Comparison of ENCODE assay signal across 8 cellular contexts in genomic region chr9:128881884-128882676, GRCh38. TPM values are rescaled to one million over a fixed set of nuclear protein-coding genes. Genes with fewer than 3 reads are reported as not detected.
DNase-seq lines count a peak whose midpoint lies in the region; ATAC-seq and TF ChIP-seq lines count a peak whose summit lies in the region.

KYAT1 (minus strand) TSS chr9:128881950; CDS start chr9:128845405, 36,545 bp downstream.
LRRC8A (plus strand) TSS chr9:128882133; CDS start chr9:128907165, 25,032 bp downstream.

- H3K27ac ChIP-seq in RWPE2 (ENCODE audit: poor library complexity, severe bottlenecking) (peak within 1 kb of the TSS; percentile 91), fibroblast of lung (ENCODE audit: insufficient read depth, low read length) (peak within 1 kb of the TSS; percentile 82)

- peaks cover 39% of the 10 kb centered on the region for H3K4me1 Mint-ChIP-seq in activated T-helper 2 cell treated with anti-CD3 and anti-CD28 coated beads, Interferon-gamma antibody, Interleukin-2, Interleukin-4, amounts not matched to agents 10 μg/mL and 5 μg/mL and 100 μg/mL, durations not matched to agents 14 hours and 24 hours and 36 hours (ENCODE audit: low read depth)
- peaks cover 41 to 67% (median 64%) of the 10 kb centered on the region in 4 donors for H3K4me1 Mint-ChIP-seq in naive thymus-derived CD8-positive, alpha-beta T cell
- peaks cover 26 to 38% of the 10 kb centered on the region in 2 donors for H3K4me1 Mint-ChIP-seq in stimulated activated naive B cell treated with anti-CD40 and anti-IgM and Interleukin-4, amounts not matched to agents 10 μg/mL and 1 μg/mL and 100 μg/mL, for 72 hours

- ATAC-seq in RWPE2 (ENCODE audit: low read depth), result peak; percentile 87
- peak; percentile 95 to 96 for ATAC-seq in naive thymus-derived CD8-positive, alpha-beta T cell
- peak; percentile 94 to 96 for ATAC-seq in stimulated activated naive B cell treated with anti-CD40 and anti-IgM and Interleukin-4, amounts not matched to agents 10 μg/mL and 1 μg/mL and 100 μg/mL, for 72 hours (replicated peaks)

- H4K20me1 ChIP-seq in Loucy (ENCODE audit: insufficient read depth, low read length, poor library complexity, severe bottlenecking), result peaks cover 2% of the 10 kb centered on the region
- no peaks in the 10 kb centered on the region for H4K20me1 ChIP-seq in fibroblast of lung (ENCODE audit: control insufficient read depth, extremely low read depth, insufficient read depth, low read length)

- H3K4me3 Mint-ChIP-seq in activated T-helper 2 cell treated with anti-CD3 and anti-CD28 coated beads, Interferon-gamma antibody, Interleukin-2, Interleukin-4, amounts not matched to agents 10 μg/mL and 5 μg/mL and 100 μg/mL, durations not matched to agents 14 hours and 24 hours and 36 hours (ENCODE audit: low read depth), result peak within 1 kb of the TSS; percentile 97
- peak within 1 kb of the TSS; percentile 91 to 99 (median 96) for H3K4me3 Mint-ChIP-seq in naive thymus-derived CD8-positive, alpha-beta T cell
- H3K4me3 Mint-ChIP-seq in stimulated activated naive B cell treated with anti-CD40 and anti-IgM and Interleukin-4, amounts not matched to agents 10 μg/mL and 1 μg/mL and 100 μg/mL, for 72 hours, result peak within 1 kb of the TSS; percentile 93 to 98

- H3F3A ChIP-seq in Loucy (ENCODE audit: low read depth), result no peaks in the 10 kb centered on the region

- peaks cover 5% of the 10 kb centered on the region for H3K4me1 ChIP-seq in Loucy (ENCODE audit: insufficient read depth, low read length, poor library complexity, severe bottlenecking)
- peaks cover 11% of the 10 kb centered on the region for H3K4me1 ChIP-seq in RWPE2 (ENCODE audit: insufficient read depth, poor library complexity, severe bottlenecking)
- peaks cover 3% of the 10 kb centered on the region for H3K4me1 ChIP-seq in fibroblast of lung (ENCODE audit: control insufficient read depth, extremely low read depth, insufficient read depth, low read length)

- H3K4me3 ChIP-seq in H7 (ENCODE audit: insufficient read depth, low read depth, low read length), result peak within 1 kb of the TSS; percentile 94
- H3K4me3 ChIP-seq in Loucy (ENCODE audit: low read length, poor library complexity, severe bottlenecking), result peak within 1 kb of the TSS; percentile 99
- peak within 1 kb of the TSS; percentile 94 for H3K4me3 ChIP-seq in RWPE2 (ENCODE audit: severe bottlenecking)
- H3K4me3 ChIP-seq in fibroblast of lung (replicated peaks in 1 of 4; ENCODE audit: control extremely low read depth in 1 of 4, insufficient read depth in 1 of 4, low read depth in 3 of 4, low read length in 4 of 4), result peak within 1 kb of the TSS; percentile 88 to 96 (median 94)

- H3K9me3 ChIP-seq in Loucy (ENCODE audit: insufficient read depth, low read depth, low read length) (no peaks in the 10 kb centered on the region), RWPE2 (ENCODE audit: severe bottlenecking) (no peaks in the 10 kb centered on the region), fibroblast of lung (ENCODE audit: control insufficient read depth, insufficient read depth, low read depth, low read length) (no peaks in the 10 kb centered on the region)

- TF ChIP-seq CTCF in Loucy (conservative IDR thresholded peaks at IDR 0.05; ENCODE audit: low read length), result no peak
- TF ChIP-seq CTCF in RWPE2 (IDR thresholded peaks at IDR 0.05; ENCODE audit: poor library complexity, severe bottlenecking), result no peak
- peak in 1 of 2 donors; percentile 5 for TF ChIP-seq CTCF in fibroblast of lung (conservative IDR thresholded peaks at IDR 0.05 in 1 of 2, IDR thresholded peaks at IDR 0.05 in 1 of 2; ENCODE audit: low read depth in 1 of 2, low read length in 2 of 2)

- DNase-seq in ELR (ENCODE audit: low read depth) (peak; percentile 97), H7 (peak; percentile 98), RWPE2 (ENCODE audit: low spot score) (peak; percentile 94), fibroblast of lung (ENCODE audit: low read depth in 2 of 2) (peak; percentile 93 to 94)
- peak; percentile 99 for DNase-seq in activated T-helper 2 cell treated with anti-CD3 and anti-CD28 coated beads, Interferon-gamma antibody, Interleukin-2, Interleukin-4, amounts not matched to agents 10 μg/mL and 5 μg/mL and 100 μg/mL, durations not matched to agents 14 hours and 24 hours and 36 hours (ENCODE audit: low spot score)
- DNase-seq in naive thymus-derived CD8-positive, alpha-beta T cell, result peak; percentile 95 to 98 (median 98)
- peak; percentile 97 for DNase-seq in stimulated activated naive B cell treated with anti-CD40 and anti-IgM and Interleukin-4, amounts not matched to agents 10 μg/mL and 1 μg/mL and 100 μg/mL, for 72 hours

- intact Hi-C loops in activated T-helper 2 cell treated with anti-CD3 and anti-CD28 coated beads, Interferon-gamma antibody, Interleukin-2, Interleukin-4, amounts not matched to agents 10 μg/mL and 5 μg/mL and 100 μg/mL, durations not matched to agents 14 hours and 24 hours and 36 hours (cut with micrococcal nuclease), result loop anchor here (1.0 to 5.0 kb wide), 5 partner anchors 21 to 195 kb away; partner anchors contain the start of genes DOLK, MIGA2, NUP188 and SET

- peak within 1 kb of the TSS; percentile 92 for H3K27ac Mint-ChIP-seq in activated T-helper 2 cell treated with anti-CD3 and anti-CD28 coated beads, Interferon-gamma antibody, Interleukin-2, Interleukin-4, amounts not matched to agents 10 μg/mL and 5 μg/mL and 100 μg/mL, durations not matched to agents 14 hours and 24 hours and 36 hours
- H3K27ac Mint-ChIP-seq in naive thymus-derived CD8-positive, alpha-beta T cell, result peak within 1 kb of the TSS; percentile 90 to 99 (median 96)
- H3K27ac Mint-ChIP-seq in stimulated activated naive B cell treated with anti-CD40 and anti-IgM and Interleukin-4, amounts not matched to agents 10 μg/mL and 1 μg/mL and 100 μg/mL, for 72 hours, result peak within 1 kb of the TSS; percentile 96

- H3K27me3 ChIP-seq in H7 (ENCODE audit: control insufficient read depth, insufficient read depth, low read length), result no peaks in the 10 kb centered on the region
- H3K27me3 ChIP-seq in Loucy (ENCODE audit: insufficient read depth, low read length, poor library complexity, severe bottlenecking), result no peaks in the 10 kb centered on the region
- H3K27me3 ChIP-seq in RWPE2 (ENCODE audit: insufficient read depth, poor library complexity, severe bottlenecking), result no peaks in the 10 kb centered on the region
- H3K27me3 ChIP-seq in fibroblast of lung (ENCODE audit: control insufficient read depth, insufficient read depth, low read length), result no peaks in the 10 kb centered on the region

- H3K9me3 Mint-ChIP-seq in activated T-helper 2 cell treated with anti-CD3 and anti-CD28 coated beads, Interferon-gamma antibody, Interleukin-2, Interleukin-4, amounts not matched to agents 10 μg/mL and 5 μg/mL and 100 μg/mL, durations not matched to agents 14 hours and 24 hours and 36 hours, result no peaks in the 10 kb centered on the region
- H3K9me3 Mint-ChIP-seq in naive thymus-derived CD8-positive, alpha-beta T cell, result no peaks in the 10 kb centered on the region
- no peaks in the 10 kb centered on the region for H3K9me3 Mint-ChIP-seq in stimulated activated naive B cell treated with anti-CD40 and anti-IgM and Interleukin-4, amounts not matched to agents 10 μg/mL and 1 μg/mL and 100 μg/mL, for 72 hours

- H3K9ac ChIP-seq in Loucy (ENCODE audit: low read depth, low read length, poor library complexity, severe bottlenecking) (peak within 1 kb of the TSS; percentile 94), fibroblast of lung (ENCODE audit: insufficient read depth, low read length) (peak within 1 kb of the TSS; percentile 82)

- H3K27me3 Mint-ChIP-seq in activated T-helper 2 cell treated with anti-CD3 and anti-CD28 coated beads, Interferon-gamma antibody, Interleukin-2, Interleukin-4, amounts not matched to agents 10 μg/mL and 5 μg/mL and 100 μg/mL, durations not matched to agents 14 hours and 24 hours and 36 hours (ENCODE audit: low read depth), result no peaks in the 10 kb centered on the region
- H3K27me3 Mint-ChIP-seq in naive thymus-derived CD8-positive, alpha-beta T cell, result no peaks in the 10 kb centered on the region
- H3K27me3 Mint-ChIP-seq in stimulated activated naive B cell treated with anti-CD40 and anti-IgM and Interleukin-4, amounts not matched to agents 10 μg/mL and 1 μg/mL and 100 μg/mL, for 72 hours, result no peaks in the 10 kb centered on the region

- H3K9me2 ChIP-seq in Loucy (replicated peaks; ENCODE audit: low read depth, low read length), result no peaks in the 10 kb centered on the region

- H3K36me3 ChIP-seq in H7 (replicated peaks; ENCODE audit: control insufficient read depth, insufficient read depth, low read length) (peaks cover 6% of the 10 kb centered on the region), Loucy (ENCODE audit: insufficient read depth, low read length) (no peaks in the 10 kb centered on the region), RWPE2 (ENCODE audit: low read depth) (peaks cover 38% of the 10 kb centered on the region), fibroblast of lung (ENCODE audit: control insufficient read depth, insufficient read depth, low read length) (peaks cover 14% of the 10 kb centered on the region)

- H3K36me3 Mint-ChIP-seq in activated T-helper 2 cell treated with anti-CD3 and anti-CD28 coated beads, Interferon-gamma antibody, Interleukin-2, Interleukin-4, amounts not matched to agents 10 μg/mL and 5 μg/mL and 100 μg/mL, durations not matched to agents 14 hours and 24 hours and 36 hours (ENCODE audit: low read depth), result peaks cover 27% of the 10 kb centered on the region
- peaks cover 0 to 17% (median 4%) of the 10 kb centered on the region in 3 donors for H3K36me3 Mint-ChIP-seq in naive thymus-derived CD8-positive, alpha-beta T cell
- H3K36me3 Mint-ChIP-seq in stimulated activated naive B cell treated with anti-CD40 and anti-IgM and Interleukin-4, amounts not matched to agents 10 μg/mL and 1 μg/mL and 100 μg/mL, for 72 hours, result peaks cover 2 to 18% of the 10 kb centered on the region in 2 donors

- POLR2A ChIA-PET in naive thymus-derived CD8-positive, alpha-beta T cell (lab: Charles Lee), result interaction anchor here (0.6 to 6.6 kb wide), 21 partner anchors 9 to 582 kb away, joined by 3 to 87 read pairs (median 5); partner anchors contain the start of genes ENDOG, PHYHD1, SET and ZER1

- H3K79me2 ChIP-seq in Loucy (ENCODE audit: insufficient read depth, low read length) (peaks cover 31% of the 10 kb centered on the region), fibroblast of lung (ENCODE audit: control insufficient read depth, insufficient read depth, low read length) (peaks cover 58% of the 10 kb centered on the region)

- H3K4me2 ChIP-seq in Loucy (ENCODE audit: low read depth, low read length, poor library complexity, severe bottlenecking), result peak within 1 kb of the TSS; percentile 91
- H3K4me2 ChIP-seq in fibroblast of lung (ENCODE audit: extremely low read depth, insufficient read depth, low read length), result peak within 1 kb of the TSS; percentile 96

- H2AFZ ChIP-seq in Loucy (ENCODE audit: low read length) (peak within 1 kb of the TSS; percentile 96), fibroblast of lung (ENCODE audit: low read length) (peak within 1 kb of the TSS; percentile 98)

RNA-seq across cellular contexts. Expression of gene KYAT1, which starts in this region (rescaled TPM):
- total RNA-seq in H7 (2014; rRNA removed; shearing (Covaris generic)), result 47.9 and 49.0 TPM in 2 replicates
- 13.6 and 14.0 TPM in 2 replicates for total RNA-seq in activated T-helper 2 cell treated with anti-CD3 and anti-CD28 coated beads, Interferon-gamma antibody, Interleukin-2, Interleukin-4, amounts not matched to agents 10 μg/mL and 5 μg/mL and 100 μg/mL, durations not matched to agents 14 hours and 24 hours and 36 hours
- 7.4 and 12.4 TPM in 2 replicates for total RNA-seq in fibroblast of lung
- polyA plus RNA-seq in fibroblast of lung, result 4.7 and 6.2 TPM in 2 replicates
- 4.7 and 5.2 TPM in 2 replicates for polyA plus RNA-seq in fibroblast of lung (2012)
- 8.8 and 10.2 TPM in 2 replicates for polyA minus RNA-seq in fibroblast of lung (ENCODE audit: low replicate concordance)
- 10 to 100 TPM; 15.1 to 15.9 TPM for total RNA-seq in naive thymus-derived CD8-positive, alpha-beta T cell
- 10 to 100 TPM in 2 of 3 donors, 1 to 10 TPM in 1; 9.3 to 10.8 (median 10.4) TPM for polyA plus RNA-seq in naive thymus-derived CD8-positive, alpha-beta T cell

RNA-seq across cellular contexts. Expression of gene LRRC8A, which starts in this region (rescaled TPM):
- 67.2 and 76.0 TPM in 2 replicates for total RNA-seq in H7 (2014; rRNA removed; shearing (Covaris generic))
- 24.9 and 25.4 TPM in 2 replicates for total RNA-seq in activated T-helper 2 cell treated with anti-CD3 and anti-CD28 coated beads, Interferon-gamma antibody, Interleukin-2, Interleukin-4, amounts not matched to agents 10 μg/mL and 5 μg/mL and 100 μg/mL, durations not matched to agents 14 hours and 24 hours and 36 hours
- 26.1 and 28.5 TPM in 2 replicates for total RNA-seq in fibroblast of lung
- 35.4 and 45.0 TPM in 2 replicates for polyA plus RNA-seq in fibroblast of lung
- polyA plus RNA-seq in fibroblast of lung (2012), result 30.1 and 35.8 TPM in 2 replicates
- 108 and 129 TPM in 2 replicates for polyA minus RNA-seq in fibroblast of lung (ENCODE audit: low replicate concordance)
- 10 to 100 TPM; 27.5 to 29.4 TPM for total RNA-seq in naive thymus-derived CD8-positive, alpha-beta T cell
- 10 to 100 TPM; 17.4 to 36.7 (median 22.1) TPM for polyA plus RNA-seq in naive thymus-derived CD8-positive, alpha-beta T cell

Comparison
In these comparisons a context has a peak if more than half of its experiments do, and no peak if none do; other contexts are left out.
1. Peak in every context shown above with its lines: DNase-seq, ATAC-seq, H3K4me3 ChIP-seq and H3K27ac ChIP-seq.